Comparison of ENCODE assay signal across 27 cellular contexts in the genomic region with DNA sequence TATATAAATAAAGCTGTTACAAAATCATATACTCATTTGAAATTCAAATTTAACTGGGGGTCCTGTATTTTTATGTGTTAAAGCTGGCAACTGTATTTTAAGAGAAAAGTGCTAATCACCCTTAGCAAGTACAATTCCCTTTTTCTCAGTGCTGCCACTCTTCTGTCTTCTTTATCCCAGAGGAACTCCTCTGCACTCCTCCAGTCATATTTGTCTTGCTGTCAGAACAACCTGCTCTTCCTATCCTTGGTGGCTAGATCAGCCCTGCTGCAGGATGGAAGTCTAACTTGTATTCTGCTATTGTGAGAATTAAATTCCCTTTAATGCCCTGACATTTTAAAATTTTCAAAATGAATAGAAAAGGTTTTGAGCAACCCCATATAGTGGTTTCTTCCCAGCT.
"Had no signal": no experiment of that assay in that cellular context is flagged by ENCODE, and none has a peak within 500 bp of the region (broad histone marks: within the 10 kb centered on the region; RNA-seq: fewer than 3 reads in every experiment).

No MANE protein-coding gene starts in this region.

- H3K27ac ChIP-seq: stomach, suprapubic skin, testis, thoracic aorta, thyroid gland, tibial artery, tibial nerve, transverse colon, upper lobe of left lung, upper lobe of right lung, uterus, vagina had no signal

- H3K9me3 ChIP-seq: stomach, suprapubic skin, testis, thoracic aorta, thyroid gland, tibial artery, tibial nerve, transverse colon, upper lobe of left lung, upper lobe of right lung, uterus, vagina had no signal

- H3K36me3 ChIP-seq: stomach, suprapubic skin, thoracic aorta, thyroid gland, tibial artery, tibial nerve, transverse colon, upper lobe of left lung, upper lobe of right lung, uterus, vagina had no signal

- ATAC-seq: stimulated activated effector memory CD8-positive, alpha-beta T cell treated with anti-CD3 and anti-CD28 coated beads, Interleukin-12 subunit alpha, Interleukin-12 subunit beta, amount 100 ng/mL, for 72 hours; stimulated activated memory B cell treated with anti-CD40 and anti-IgM and Interleukin-4, amounts not matched to agents 10 μg/mL and 1 μg/mL and 100 μg/mL, for 72 hours; stimulated activated naive B cell treated with anti-CD40 and anti-IgM and Interleukin-4, amounts not matched to agents 10 μg/mL and 1 μg/mL and 100 μg/mL, for 72 hours; stimulated activated naive CD8-positive, alpha-beta T cell treated with anti-CD3 and anti-CD28 coated beads, Interleukin-15, amount 100 ng/mL, for 72 hours; stimulated activated naive CD8-positive, alpha-beta T cell treated with anti-CD3 and anti-CD28 coated beads, Interleukin-15, Interleukin-2, amounts not matched to agents 100 U/mL and 50 U/mL, for 24 hours; upper lobe of right lung had no signal

- H3K27me3 ChIP-seq: stomach, suprapubic skin, testis, thyroid gland, tibial artery, tibial nerve, transverse colon, upper lobe of left lung, upper lobe of right lung, uterus, vagina had no signal

- DNase-seq: stimulated activated CD4-positive, alpha-beta T cell treated with anti-CD3 and anti-CD28 coated beads, Interleukin-2, amount 100 ng/mL, for 48 hours; stimulated activated CD4-positive, alpha-beta T cell treated with anti-CD3 and anti-CD28 coated beads, Interleukin-4, amount 100 ng/mL, for 1 hour; stimulated activated CD4-positive, alpha-beta T cell treated with anti-CD3 and anti-CD28 coated beads, Interleukin-4, amount 100 ng/mL, for 24 hours; stimulated activated CD4-positive, alpha-beta T cell treated with anti-CD3 and anti-CD28 coated beads, Interleukin-4, amount 100 ng/mL, for 4 hours; stimulated activated CD8-positive, alpha-beta memory T cell treated with anti-CD3 and anti-CD28 coated beads, Interleukin-4, amount 100 ng/mL, for 48 hours; stimulated activated naive B cell treated with anti-CD40 and anti-IgM and Interleukin-4, amounts not matched to agents 10 μg/mL and 1 μg/mL and 100 μg/mL, for 72 hours; stimulated activated naive CD4-positive, alpha-beta T cell; stimulated activated naive CD4-positive, alpha-beta T cell treated with Interleukin-2 at 50 U/mL for 16 hours; stimulated activated naive CD8-positive, alpha-beta T cell treated with anti-CD3 and anti-CD28 coated beads, Interleukin-15, amount 100 ng/mL, for 72 hours; stimulated activated naive CD8-positive, alpha-beta T cell treated with anti-CD3 and anti-CD28 coated beads, Interleukin-15, Interleukin-2, amounts not matched to agents 100 U/mL and 50 U/mL, for 24 hours; stomach; substantia nigra; testis; thyroid gland; tibial artery; transverse colon; trophoblast cell; upper lobe of left lung; upper lobe of right lung; uterus had no signal

- H3K4me1 ChIP-seq: stomach, suprapubic skin, testis, thyroid gland, tibial artery, tibial nerve, transverse colon, upper lobe of left lung, upper lobe of right lung, uterus, vagina had no signal

- H3K4me3 ChIP-seq: stomach, suprapubic skin, testis, thoracic aorta, thyroid gland, tibial artery, tibial nerve, transverse colon, upper lobe of left lung, upper lobe of right lung, uterus, vagina had no signal

- FAIRE-seq: urothelium cell line had no signal
